ENCODE assay signal across 1 cellular context in the genomic region with DNA sequence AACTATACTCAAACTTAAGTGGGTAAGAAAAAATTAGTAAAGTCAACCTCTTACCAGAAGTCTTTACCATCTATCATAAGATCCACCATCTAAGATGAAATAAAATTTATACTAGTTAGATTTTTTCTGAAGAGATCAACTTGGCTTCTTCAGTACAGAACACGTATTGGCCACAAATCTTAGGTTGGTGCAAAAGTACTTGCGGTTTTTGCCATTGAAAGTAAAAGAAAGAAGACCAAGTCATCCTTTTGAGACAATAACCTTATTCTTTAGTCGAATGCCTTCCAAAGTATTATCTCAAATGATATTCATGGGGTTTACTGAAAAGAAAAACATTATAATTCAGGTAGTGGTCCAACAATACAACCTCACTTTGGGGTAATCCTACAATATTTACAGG.
TF ChIP-seq lines count a peak whose summit lies in the region.

No MANE protein-coding gene starts in this region.

TF ChIP-seq in HepG2, 621 proteins besides CTCF, POLR2A, EP300 and RAD21:
- TF ChIP-seq, protein P1, sequence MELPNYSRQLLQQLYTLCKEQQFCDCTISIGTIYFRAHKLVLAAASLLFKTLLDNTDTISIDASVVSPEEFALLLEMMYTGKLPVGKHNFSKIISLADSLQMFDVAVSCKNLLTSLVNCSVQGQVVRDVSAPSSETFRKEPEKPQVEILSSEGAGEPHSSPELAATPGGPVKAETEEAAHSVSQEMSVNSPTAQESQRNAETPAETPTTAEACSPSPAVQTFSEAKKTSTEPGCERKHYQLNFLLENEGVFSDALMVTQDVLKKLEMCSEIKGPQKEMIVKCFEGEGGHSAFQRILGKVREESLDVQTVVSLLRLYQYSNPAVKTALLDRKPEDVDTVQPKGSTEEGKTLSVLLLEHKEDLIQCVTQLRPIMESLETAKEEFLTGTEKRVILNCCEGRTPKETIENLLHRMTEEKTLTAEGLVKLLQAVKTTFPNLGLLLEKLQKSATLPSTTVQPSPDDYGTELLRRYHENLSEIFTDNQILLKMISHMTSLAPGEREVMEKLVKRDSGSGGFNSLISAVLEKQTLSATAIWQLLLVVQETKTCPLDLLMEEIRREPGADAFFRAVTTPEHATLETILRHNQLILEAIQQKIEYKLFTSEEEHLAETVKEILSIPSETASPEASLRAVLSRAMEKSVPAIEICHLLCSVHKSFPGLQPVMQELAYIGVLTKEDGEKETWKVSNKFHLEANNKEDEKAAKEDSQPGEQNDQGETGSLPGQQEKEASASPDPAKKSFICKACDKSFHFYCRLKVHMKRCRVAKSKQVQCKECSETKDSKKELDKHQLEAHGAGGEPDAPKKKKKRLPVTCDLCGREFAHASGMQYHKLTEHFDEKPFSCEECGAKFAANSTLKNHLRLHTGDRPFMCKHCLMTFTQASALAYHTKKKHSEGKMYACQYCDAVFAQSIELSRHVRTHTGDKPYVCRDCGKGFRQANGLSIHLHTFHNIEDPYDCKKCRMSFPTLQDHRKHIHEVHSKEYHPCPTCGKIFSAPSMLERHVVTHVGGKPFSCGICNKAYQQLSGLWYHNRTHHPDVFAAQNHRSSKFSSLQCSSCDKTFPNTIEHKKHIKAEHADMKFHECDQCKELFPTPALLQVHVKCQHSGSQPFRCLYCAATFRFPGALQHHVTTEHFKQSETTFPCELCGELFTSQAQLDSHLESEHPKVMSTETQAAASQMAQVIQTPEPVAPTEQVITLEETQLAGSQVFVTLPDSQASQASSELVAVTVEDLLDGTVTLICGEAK (IDR thresholded peaks at IDR 0.05): peak; percentile 89
- TF ChIP-seq, protein P1 (CRISPR knock-in tag; IDR thresholded peaks at IDR 0.05): no peak
- TF ChIP-seq RBFOX2 (IDR thresholded peaks at IDR 0.05; ENCODE audit: low read depth, low read length): no peak
TF ChIP-seq in HepG2: peak in this region for 1.
